In the genomic region with DNA sequence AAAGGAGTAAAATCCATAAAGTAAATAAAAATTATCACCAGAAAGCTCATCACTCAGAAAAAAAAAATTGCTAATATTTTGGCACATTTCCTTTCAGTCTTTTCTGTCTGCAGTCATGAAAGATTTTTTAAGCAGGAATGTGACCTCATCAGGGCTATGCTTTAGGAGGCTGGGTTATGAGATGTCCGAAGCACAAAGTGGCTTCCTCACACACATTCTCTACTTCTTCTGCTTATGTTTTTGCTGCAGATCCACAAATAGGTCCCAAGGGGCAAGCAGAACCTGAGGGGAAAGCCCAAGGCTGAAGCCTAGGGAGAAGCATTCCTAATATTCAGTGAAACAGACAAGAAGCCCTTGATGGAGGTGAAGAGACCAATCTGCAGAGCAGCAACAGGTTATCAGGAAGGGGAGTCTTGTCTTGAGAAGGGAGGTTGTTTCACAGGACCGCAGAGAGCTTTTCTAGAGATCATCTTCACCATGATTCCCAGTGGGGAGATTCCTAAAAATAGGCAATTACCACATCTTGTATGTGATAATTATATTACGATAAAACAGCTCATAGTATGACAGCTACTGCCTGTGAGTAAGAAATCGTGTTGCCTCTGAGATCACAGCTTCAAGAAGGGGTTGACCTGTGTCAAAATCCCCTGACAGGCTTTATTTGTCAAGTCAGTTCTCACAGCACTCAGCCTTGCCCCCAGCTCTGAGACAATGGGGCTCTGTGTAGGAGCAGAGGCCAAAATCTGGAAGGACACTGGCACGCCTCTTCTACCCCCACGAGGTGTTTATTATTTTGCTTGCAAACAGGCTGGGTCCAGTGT, we compare ENCODE assay signal across 12 cellular contexts.
DNase-seq lines count a peak whose midpoint lies in the region; ATAC-seq, FAIRE-seq and TF ChIP-seq lines count a peak whose summit lies in the region.
"Had no signal": no experiment of that assay in that cellular context is flagged by ENCODE, and none has a peak within 500 bp of the region (broad histone marks: within the 10 kb centered on the region; RNA-seq: fewer than 3 reads in every experiment).

No MANE protein-coding gene starts in this region.

- peaks cover 28% of the 10 kb centered on the region for H3K4me1 ChIP-seq in astrocyte (ENCODE audit: insufficient read depth, low read length)
- H3K4me1 ChIP-seq in cardiac muscle cell (ENCODE audit: low read depth): peaks cover 51% of the 10 kb centered on the region
- peaks cover 31% of the 10 kb centered on the region for H3K4me1 ChIP-seq in psoas muscle
- peaks cover 3% of the 10 kb centered on the region for H3K4me1 ChIP-seq in mesendoderm (ENCODE audit: control insufficient read depth, low read depth, low read length)

- intact Hi-C loops in psoas muscle (cut with DNase I): no loop called here

- H3K79me2 ChIP-seq in astrocyte (ENCODE audit: insufficient read depth, low read length): peaks cover 97% of the 10 kb centered on the region
- peaks cover 67% of the 10 kb centered on the region for H3K79me2 ChIP-seq in mesendoderm (ENCODE audit: control insufficient read depth, insufficient read depth, low read length)

- H3K4me3 ChIP-seq in astrocyte (ENCODE audit: insufficient read depth, low read depth, low read length) (no peak overlapping the region), cardiac muscle cell (no peak overlapping the region), psoas muscle (peak overlapping the region; percentile 16), mesendoderm (ENCODE audit: low read length) (no peak overlapping the region)

- H3K9me3 Mint-ChIP-seq in astrocyte (ENCODE audit: unreplicated experiment): peaks cover 4% of the 10 kb centered on the region

- no peak overlapping the region for H2BK5ac ChIP-seq in mesendoderm (ENCODE audit: low read length)

- H3K18ac ChIP-seq in mesendoderm (ENCODE audit: low read length): no peak overlapping the region

- no peak overlapping the region for H3K4me3 Mint-ChIP-seq in astrocyte (ENCODE audit: unreplicated experiment)

- no peak for TF ChIP-seq CTCF in astrocyte (IDR thresholded peaks at IDR 0.05; ENCODE audit: insufficient read depth, low read depth, low read length)
- TF ChIP-seq CTCF in cardiac muscle cell (IDR thresholded peaks at IDR 0.05; ENCODE audit: low read depth, low read length): no peak
- no peak for TF ChIP-seq CTCF in psoas muscle (IDR thresholded peaks at IDR 0.05)

- no peak overlapping the region for H3K23ac ChIP-seq in mesendoderm (ENCODE audit: low read length)

- H3K9ac ChIP-seq in astrocyte (ENCODE audit: low read length) (peak overlapping the region; percentile 54), mesendoderm (ENCODE audit: low read length) (no peak overlapping the region)

- peaks cover 27% of the 10 kb centered on the region for H3K79me1 ChIP-seq in mesendoderm (ENCODE audit: low read length)

- no peaks in the 10 kb centered on the region for H3K27me3 Mint-ChIP-seq in astrocyte (ENCODE audit: low read depth, unreplicated experiment)

- peak in 3 of 4 donors; percentile 71 to 83 (median 76) for ATAC-seq in psoas muscle

- H3K27me3 ChIP-seq in astrocyte (ENCODE audit: insufficient read depth, low read length) (no peaks in the 10 kb centered on the region), cardiac muscle cell (no peaks in the 10 kb centered on the region), psoas muscle (ENCODE audit: insufficient read depth in 3 of 3, low read length in 2 of 3) (no peaks in the 10 kb centered on the region), mesendoderm (ENCODE audit: insufficient read depth, low read length, poor library complexity) (no peaks in the 10 kb centered on the region)

- H3K36me3 Mint-ChIP-seq in astrocyte (ENCODE audit: low read depth, unreplicated experiment): peaks cover 3% of the 10 kb centered on the region

- no peak for FAIRE-seq in astrocyte (lab: Jason Lieb, UNC)

- DNase-seq in ELR (ENCODE audit: low read depth) (peak; percentile 51), astrocyte (ENCODE audit: low read depth) (peak; percentile 49), cardiac muscle cell (ENCODE audit: low read depth in 1 of 2, low spot score in 1 of 2) (peak in 1 of 2 donors; percentile 48), psoas muscle (no peak), AG08396 (ENCODE audit: low spot score) (no peak), HPDE6-E6E7 (ENCODE audit: extremely low spot score) (no peak), mesendoderm (no peak), DMS153 treated with DMSO at 0.1 percent for 48 hours (lab: John Stamatoyannopoulos, UW; ENCODE audit: unreplicated experiment) (no peak)
- DNase-seq: activated CD8-positive, alpha-beta memory T cell treated with anti-CD3 and anti-CD28 coated beads for 24 hours; H7; NCI-H2081 treated with DMSO at 0.1 percent for 48 hours; SHP77 had no signal

- H2AFZ ChIP-seq in astrocyte (ENCODE audit: low read depth, low read length): no peak overlapping the region

- peaks cover 86% of the 10 kb centered on the region for H4K20me1 ChIP-seq in astrocyte (ENCODE audit: insufficient read depth, low read length)

- no peak overlapping the region for H3K4ac ChIP-seq in mesendoderm (ENCODE audit: low read depth, low read length)

- no peak overlapping the region for H4K5ac ChIP-seq in mesendoderm (ENCODE audit: low read length)

- H3K4me2 ChIP-seq in astrocyte (ENCODE audit: low read length) (peak overlapping the region; percentile 64), mesendoderm (ENCODE audit: low read length) (no peak overlapping the region)

- no peak overlapping the region for H2AK5ac ChIP-seq in mesendoderm (ENCODE audit: low read length)

- H3K27ac ChIP-seq in astrocyte (ENCODE audit: low read depth, low read length): peak overlapping the region; percentile 16
- peak overlapping the region; percentile 73 for H3K27ac ChIP-seq in cardiac muscle cell
- H3K27ac ChIP-seq in psoas muscle: peak overlapping the region; percentile 69
- H3K27ac ChIP-seq in mesendoderm (ENCODE audit: low read depth, low read length): no peak overlapping the region

- H3K36me3 ChIP-seq in astrocyte (ENCODE audit: insufficient read depth, low read length) (no peaks in the 10 kb centered on the region), cardiac muscle cell (no peaks in the 10 kb centered on the region), psoas muscle (ENCODE audit: insufficient read depth in 1 of 2, low read depth in 1 of 2) (no peaks in the 10 kb centered on the region), mesendoderm (ENCODE audit: control insufficient read depth, insufficient read depth, low read length) (no peaks in the 10 kb centered on the region)

- no peak overlapping the region for H3K56ac ChIP-seq in mesendoderm (ENCODE audit: low read length)

- H3K27ac Mint-ChIP-seq in astrocyte (ENCODE audit: unreplicated experiment): peak overlapping the region; percentile 91

- H2BK120ac ChIP-seq in mesendoderm (ENCODE audit: low read depth, low read length): no peak overlapping the region

- peaks cover 63% of the 10 kb centered on the region for H3K4me1 Mint-ChIP-seq in astrocyte (ENCODE audit: low read depth, unreplicated experiment)

- H4K8ac ChIP-seq in mesendoderm (ENCODE audit: low read depth, low read length): no peak overlapping the region

- H3K9me3 ChIP-seq in astrocyte (ENCODE audit: insufficient read depth, low read depth, low read length) (no peaks in the 10 kb centered on the region), cardiac muscle cell (ENCODE audit: low read depth) (no peaks in the 10 kb centered on the region), psoas muscle (no peaks in the 10 kb centered on the region)

- no peak overlapping the region for H2BK15ac ChIP-seq in mesendoderm (replicated peaks; ENCODE audit: low read depth)

- 18 to 25% (median 18%) methylated on average over 6 of the region's 6 CpGs for WGBS in psoas muscle, 3 donors
- WGBS in mesendoderm (ENCODE audit: extremely low coverage, insufficient coverage, low lambda C conversion rate): no CpG with 5 or more reads among the region's 6 CpGs

Comparison
In these comparisons a context has a peak if more than half of its experiments do, and no peak if none do; other contexts are left out.
1. DNase-seq: peak in ELR (single experiment) and astrocyte (single experiment); none in psoas muscle (0 of 2), AG08396 (single experiment), HPDE6-E6E7 (single experiment), mesendoderm (single experiment) and DMS153 treated with DMSO at 0.1 percent for 48 hours (single experiment).